34 cellular contexts compared by ENCODE assay signal in the genomic region with DNA sequence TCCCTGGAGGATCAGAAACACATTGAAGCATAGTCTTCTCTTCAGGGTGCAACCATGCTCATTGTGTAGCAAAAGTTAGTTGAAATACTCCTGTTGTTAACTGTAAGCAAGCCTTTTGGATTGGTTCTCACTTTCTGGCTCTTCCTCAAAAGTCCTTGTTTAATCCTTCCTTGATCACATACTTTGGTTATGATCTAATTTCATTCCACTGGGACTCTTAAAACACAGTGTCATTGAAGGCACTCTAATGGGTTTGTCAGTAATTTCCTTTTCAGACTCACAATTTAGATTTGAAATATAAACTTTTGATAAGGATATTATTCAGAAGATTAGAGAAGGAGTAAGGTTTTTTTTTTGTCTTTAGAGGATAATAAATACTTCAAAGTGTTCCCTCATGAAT.
DNase-seq lines count a peak whose midpoint lies in the region; ATAC-seq and TF ChIP-seq lines count a peak whose summit lies in the region.
"Had no signal": no experiment of that assay in that cellular context is flagged by ENCODE, and none has a peak within 500 bp of the region (broad histone marks: within the 10 kb centered on the region; RNA-seq: fewer than 3 reads in every experiment).

No MANE protein-coding gene starts in this region.

- H3K4me3 ChIP-seq in A673 (ENCODE audit: low read depth, low read length, poor library complexity, severe bottlenecking) (no peak overlapping the region), GM23248 (no peak overlapping the region; the same call in 1 of the 2 replicates), adipocyte (ENCODE audit: low read length) (no peak overlapping the region), left lung (no peak overlapping the region), upper lobe of left lung (no peak overlapping the region), gastrocnemius medialis (no peak overlapping the region)
- H3K4me3 ChIP-seq: A549, esophagus muscularis mucosa, spleen, thoracic aorta had no signal

- POLR2A ChIA-PET in A673 (lab: Charles Lee; ENCODE audit: low non-redundant PET): no interaction called here

- TF ChIP-seq POLR2A in upper lobe of left lung (IDR thresholded peaks at IDR 0.05) (no peak), gastrocnemius medialis (IDR thresholded peaks at IDR 0.05) (no peak)

- no peak overlapping the region for H2AFZ ChIP-seq in GM23248

- H3K27ac ChIP-seq in A673 (ENCODE audit: low read depth, low read length, poor library complexity, severe bottlenecking) (no peak overlapping the region), GM23248 (no peak overlapping the region), left lung (no peak overlapping the region), upper lobe of left lung (no peak overlapping the region), gastrocnemius medialis (no peak overlapping the region)
- H3K27ac ChIP-seq: A549, brain microvascular endothelial cell, esophagus muscularis mucosa, spleen, thoracic aorta had no signal

- TF ChIP-seq CTCF in A673 (conservative IDR thresholded peaks at IDR 0.05; ENCODE audit: low read depth, low read length) (no peak), left lung (IDR thresholded peaks at IDR 0.05) (no peak), upper lobe of left lung (IDR thresholded peaks at IDR 0.05) (no peak), gastrocnemius medialis (IDR thresholded peaks at IDR 0.05 in 4 of 5, conservative IDR thresholded peaks at IDR 0.05 in 1 of 5) (no peak)

- no peaks in the 10 kb centered on the region for H3K79me2 ChIP-seq in GM23248 (ENCODE audit: insufficient read depth)

- intact Hi-C loops in A673 (cut with micrococcal nuclease; ENCODE audit: unreplicated experiment): no loop called here
- intact Hi-C loops in left lung (cut with DNase I): no loop called here
- intact Hi-C loops in gastrocnemius medialis (cut with DNase I; ENCODE audit: low total_unique reads): no loop called here

- BruUV-seq in A673 (replicated peaks; lab: Mats Ljungman, UMichigan): no TSS peak

- no peaks in the 10 kb centered on the region for H4K20me1 ChIP-seq in GM23248 (ENCODE audit: insufficient read depth)

- H3K4me2 ChIP-seq in GM23248 (ENCODE audit: unreplicated experiment): peak overlapping the region; percentile 23
- H3K4me2 ChIP-seq: A549 had no signal

- DNase-seq in A673 (ENCODE audit: low spot score) (peak; percentile 62), GM23248 (peak; percentile 53), adipocyte (ENCODE audit: low read depth) (peak; percentile 21), left lung (no peak), upper lobe of left lung (no peak), gastrocnemius medialis (no peak)
- DNase-seq: activated CD4-positive, alpha-beta T cell treated with anti-CD3 and anti-CD28 coated beads, Interleukin-2, amount 50 U/mL, for 48 hours; activated gamma-delta T cell treated with Interleukin-2 at 50 U/mL for 16 hours; activated naive CD8-positive, alpha-beta T cell treated with anti-CD3 and anti-CD28 coated beads, Interleukin-2, amount 50 U/mL, for 24 hours; activated T-cell treated with anti-CD3 and anti-CD28 coated beads, Interleukin-2, amount 50 U/mL, for 48 hours; brain microvascular endothelial cell; cerebellar nuclear complex; DMS53; GDM1; hippocampal formation; left colon; mammary epithelial cell; NCI-H1048; NCI-H1694 treated with DMSO at 0.1 percent for 48 hours; NCI-H526; NK-92 treated with Interleukin-12 subunit alpha and Interleukin-12 subunit beta, amount 100 ng/mL, for 24 hours; PC-3; posterior cingulate gyrus; right cardiac atrium; spleen; stimulated activated CD4-positive, alpha-beta T cell treated with anti-CD3 and anti-CD28 coated beads, Interleukin-2, amount 100 ng/mL, for 24 hours; stimulated activated naive CD8-positive, alpha-beta T cell treated with anti-CD3 and anti-CD28 coated beads, Interleukin-15, amount 100 ng/mL, for 72 hours; T-helper 17 cell had no signal

- H3K4me1 ChIP-seq in A673 (ENCODE audit: insufficient read depth, low read length, poor library complexity, severe bottlenecking): no peaks in the 10 kb centered on the region
- H3K4me1 ChIP-seq in GM23248 (ENCODE audit: insufficient read depth): peaks cover 14% of the 10 kb centered on the region
- H3K4me1 ChIP-seq in adipocyte (ENCODE audit: control insufficient read depth, insufficient read depth, low read length): peaks cover 5% of the 10 kb centered on the region
- no peaks in the 10 kb centered on the region for H3K4me1 ChIP-seq in left lung
- H3K4me1 ChIP-seq in upper lobe of left lung: no peaks in the 10 kb centered on the region
- peaks cover 0 to 5% of the 10 kb centered on the region in 2 donors for H3K4me1 ChIP-seq in gastrocnemius medialis
- H3K4me1 ChIP-seq: A549, spleen had no signal

- no peak overlapping the region for H3K9ac ChIP-seq in GM23248
- H3K9ac ChIP-seq in adipocyte (ENCODE audit: low read length): no peak overlapping the region

- 0 out of 2 replicates have a peak, but pooled peaks cover 8% of the 10 kb centered on the region for H3F3A ChIP-seq in GM23248 (ENCODE audit: insufficient read depth)

- TF ChIP-seq EP300 in upper lobe of left lung (IDR thresholded peaks at IDR 0.05): no peak

- in situ Hi-C loops in GM23248 (cut with MboI) (no loop called here), gastrocnemius medialis (cut with MboI; ENCODE audit: low sequenced_read_pairs in 4 of 4) (no loop called here)

- no peaks in the 10 kb centered on the region for H3K27me3 ChIP-seq in A673 (replicated peaks; ENCODE audit: insufficient read depth, low read depth, low read length, poor library complexity)
- H3K27me3 ChIP-seq in GM23248 (replicated peaks; ENCODE audit: insufficient read depth): no peaks in the 10 kb centered on the region
- no peaks in the 10 kb centered on the region for H3K27me3 ChIP-seq in adipocyte (replicated peaks; ENCODE audit: control insufficient read depth, insufficient read depth, low read length)
- no peaks in the 10 kb centered on the region for H3K27me3 ChIP-seq in left lung
- H3K27me3 ChIP-seq in upper lobe of left lung: no peaks in the 10 kb centered on the region
- no peaks in the 10 kb centered on the region for H3K27me3 ChIP-seq in gastrocnemius medialis
- H3K27me3 ChIP-seq: brain microvascular endothelial cell, esophagus muscularis mucosa, spleen had no signal

- H3K9me3 ChIP-seq in A673 (ENCODE audit: low read depth, low read length, poor library complexity, severe bottlenecking): peaks cover 6% of the 10 kb centered on the region
- H3K9me3 ChIP-seq in GM23248 (ENCODE audit: low read depth): no peaks in the 10 kb centered on the region
- no peaks in the 10 kb centered on the region for H3K9me3 ChIP-seq in adipocyte (ENCODE audit: control insufficient read depth, low read length)
- H3K9me3 ChIP-seq in left lung: no peaks in the 10 kb centered on the region
- H3K9me3 ChIP-seq in upper lobe of left lung: no peaks in the 10 kb centered on the region
- H3K9me3 ChIP-seq in gastrocnemius medialis: no peaks in the 10 kb centered on the region
- H3K9me3 ChIP-seq: A549, esophagus muscularis mucosa, thoracic aorta had no signal

- peak; percentile 34 for ATAC-seq in left lung
- ATAC-seq in GM21423 (IDR thresholded peaks at IDR 0.05; ENCODE audit: unreplicated experiment): no peak
- ATAC-seq in upper lobe of left lung (ENCODE audit: low FRiP score in 2 of 2): no peak
- no peak for ATAC-seq in gastrocnemius medialis
- ATAC-seq in HG03025 (IDR thresholded peaks at IDR 0.05; ENCODE audit: low FRiP score, unreplicated experiment): no peak
- ATAC-seq: A549; activated CD4-positive, CD25-positive, alpha-beta regulatory T cell treated with anti-CD3 and anti-CD28 coated beads, Interleukin-2, amount 50 U/mL, for 24 hours; activated naive CD8-positive, alpha-beta T cell treated with anti-CD3 and anti-CD28 coated beads, Interleukin-2, amount 50 U/mL, for 24 hours; left colon; PC-3; right cardiac atrium; stimulated activated naive CD8-positive, alpha-beta T cell treated with anti-CD3 and anti-CD28 coated beads, Interleukin-15, amount 100 ng/mL, for 72 hours; T-helper 17 cell had no signal

- CTCF ChIA-PET in A673 (lab: Charles Lee): no interaction called here

- no peaks in the 10 kb centered on the region for H3K36me3 ChIP-seq in A673 (ENCODE audit: insufficient read depth, low read length, poor library complexity, severe bottlenecking)
- no peaks in the 10 kb centered on the region for H3K36me3 ChIP-seq in GM23248 (ENCODE audit: low read depth)
- H3K36me3 ChIP-seq in adipocyte (ENCODE audit: control insufficient read depth, insufficient read depth, low read length, severe bottlenecking): no peaks in the 10 kb centered on the region
- H3K36me3 ChIP-seq in left lung: no peaks in the 10 kb centered on the region
- H3K36me3 ChIP-seq in upper lobe of left lung: no peaks in the 10 kb centered on the region
- H3K36me3 ChIP-seq in gastrocnemius medialis: no peaks in the 10 kb centered on the region
- H3K36me3 ChIP-seq: brain microvascular endothelial cell, esophagus muscularis mucosa, spleen, thoracic aorta had no signal

- H3K9me2 ChIP-seq in GM23248 (ENCODE audit: insufficient read depth): no peaks in the 10 kb centered on the region

Comparison
In these comparisons a context has a peak if more than half of its experiments do, and no peak if none do; other contexts are left out.
1. DNase-seq: peak in A673 (single experiment), GM23248 (single experiment) and adipocyte (single experiment); none in left lung (0 of 2), upper lobe of left lung (0 of 2) and gastrocnemius medialis (0 of 2).